Comparison of ENCODE assay signal across 34 cellular contexts in genomic region chr6:25541228-25541627, GRCh38.
"Had no signal": no experiment of that assay in that cellular context is flagged by ENCODE, and none has a peak within 500 bp of the region (broad histone marks: within the 10 kb centered on the region; RNA-seq: fewer than 3 reads in every experiment).

No MANE protein-coding gene starts in this region.

- H3K27me3 ChIP-seq: MG63 had no signal

- H3K36me3 ChIP-seq: MG63 had no signal

- H3K9me3 ChIP-seq: MG63 had no signal

- H3K4me3 ChIP-seq: MG63 had no signal

- H3K9ac ChIP-seq: KMS-11 had no signal

- DNase-seq: Karpas-422, Kasumi-1, MG63, MM.1S, MV-4-11, NCI-H1048, NCI-H1092, NCI-H1092 treated with DMSO at 0.1 percent for 48 hours, NCI-H1105, NCI-H1105 treated with DMSO at 0.1 percent for 48 hours, NCI-H1417, NCI-H1417 treated with DMSO at 0.1 percent for 48 hours, NCI-H1436, NCI-H1436 treated with DMSO at 0.1 percent for 48 hours, NCI-H146, NCI-H1694, NCI-H1694 treated with DMSO at 0.1 percent for 48 hours, NCI-H187, NCI-H187 treated with DMSO at 0.1 percent for 48 hours, NCI-H1930, NCI-H2029, NCI-H2029 treated with DMSO at 0.1 percent for 48 hours, NCI-H2081, NCI-H2081 treated with DMSO at 0.1 percent for 48 hours, NCI-H2107, NCI-H2171, NCI-H2171 treated with DMSO at 0.1 percent for 48 hours, NCI-H2227 treated with DMSO at 0.1 percent for 48 hours, NCI-H226, NCI-H345, NCI-H446, NCI-H446 treated with DMSO at 0.1 percent for 48 hours, NCI-H510A had no signal

- H3K4me2 ChIP-seq: KMS-11 had no signal

- H3K27ac ChIP-seq: KMS-11 had no signal
